Comparison of ENCODE assay signal across 1 cellular context in genomic region chr9:38037981-38038306, GRCh38.
TF ChIP-seq lines count a peak whose summit lies in the region.

No MANE protein-coding gene starts in this region.

TF ChIP-seq in IMR-90, 13 proteins besides CTCF, POLR2A, EP300 and RAD21 (continued from another document):
- no peak for TF ChIP-seq NFE2L2 (IDR thresholded peaks at IDR 0.05; ENCODE audit: low read depth, low read length)
